ENCODE assay signal across 9 cellular contexts in the genomic region with DNA sequence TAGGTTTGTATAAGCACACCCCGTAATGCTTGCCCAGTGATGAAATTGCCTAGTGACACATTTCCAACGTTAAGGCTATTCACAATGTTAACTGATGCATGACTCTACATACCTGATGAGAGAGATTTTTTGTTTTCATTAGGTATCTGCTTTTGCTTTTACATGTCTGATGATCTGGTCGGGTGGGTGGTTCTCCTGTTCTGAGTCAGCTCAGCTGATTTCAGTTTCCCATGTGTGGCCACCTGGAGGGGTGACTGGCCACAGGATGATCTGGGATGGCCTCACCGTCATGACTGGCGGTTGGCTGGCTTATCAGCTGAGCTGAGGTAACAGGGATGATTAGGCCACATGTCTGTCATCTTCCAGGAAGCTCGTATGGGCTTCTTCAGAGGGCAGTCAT. TPM values are rescaled to one million over a fixed set of nuclear protein-coding genes. Genes with fewer than 3 reads are reported as not detected.
DNase-seq lines count a peak whose midpoint lies in the region; ATAC-seq and TF ChIP-seq lines count a peak whose summit lies in the region.
"Had no signal": no experiment of that assay in that cellular context is flagged by ENCODE, and none has a peak within 500 bp of the region (broad histone marks: within the 10 kb centered on the region; RNA-seq: fewer than 3 reads in every experiment).

No MANE protein-coding gene starts in this region.

- no peaks in the 10 kb centered on the region for H3K36me3 ChIP-seq in adrenal gland (replicated peaks in 1 of 2)
- H3K36me3 ChIP-seq: cardiac muscle cell had no signal

- intact Hi-C loops in adrenal gland (cut with DNase I): loop anchor here in 1 of 2 donors (10.0 kb wide), 1 partner anchor 117 kb away; no protein-coding TSS in a partner anchor

- H3K4me3 ChIP-seq in adrenal gland: no peak overlapping the region
- H3K4me3 ChIP-seq: cardiac muscle cell had no signal

- no peaks in the 10 kb centered on the region for H3K27me3 ChIP-seq in adrenal gland
- H3K27me3 ChIP-seq: cardiac muscle cell had no signal

- H3K9me3 ChIP-seq in adrenal gland (replicated peaks in 1 of 3): no peaks in the 10 kb centered on the region

- WGBS in adrenal gland, 4 donors: 77 to 94% (median 88%) methylated on average over 4 to 6 of the region's 6 CpGs

- no peak for TF ChIP-seq POLR2A in adrenal gland (IDR thresholded peaks at IDR 0.05)

- no peak overlapping the region for H3K27ac ChIP-seq in adrenal gland
- H3K27ac ChIP-seq: cardiac muscle cell had no signal

- peak; percentile 96 for ATAC-seq in GM18867 (IDR thresholded peaks at IDR 0.05; ENCODE audit: unreplicated experiment)

- H3K4me1 ChIP-seq in adrenal gland (replicated peaks in 1 of 2): no peaks in the 10 kb centered on the region

- TF ChIP-seq CTCF in adrenal gland (IDR thresholded peaks at IDR 0.05): no peak

- DNase-seq in HCEC 1CT: peak; percentile 18
- peak; percentile 76 for DNase-seq in NCI-H345 (lab: John Stamatoyannopoulos, UW)
- peak; percentile 70 for DNase-seq in kidney glomerular epithelial cell (lab: John Stamatoyannopoulos, UW)
- no peak for DNase-seq in KG1 (lab: John Stamatoyannopoulos, UW)
- DNase-seq in adrenal gland: no peak
- no peak for DNase-seq in RPMI8226
- DNase-seq in UCSD-AML1 (lab: John Stamatoyannopoulos, UW; ENCODE audit: unreplicated experiment): no peak

RNA-seq across cellular contexts. Expression of gene ACYP2, which starts 33.8 kb away (rescaled TPM):
- 100 to 1,000 TPM in 1 of 8 donors, 10 to 100 TPM in 7; 40.3 to 101 (median 51.7) TPM for total RNA-seq in adrenal gland
- 10 to 100 TPM; 49.3 to 72.1 (median 60.2) TPM for polyA plus RNA-seq in adrenal gland

Comparison
In these comparisons a context has a peak if more than half of its experiments do, and no peak if none do; other contexts are left out.
1. DNase-seq: peak in HCEC 1CT (single experiment), NCI-H345 (single experiment) and kidney glomerular epithelial cell (single experiment); none in KG1 (single experiment), adrenal gland (0 of 7), RPMI8226 (single experiment) and UCSD-AML1 (single experiment).